Comparison of ENCODE assay signal across 8 cellular contexts in the genomic region with DNA sequence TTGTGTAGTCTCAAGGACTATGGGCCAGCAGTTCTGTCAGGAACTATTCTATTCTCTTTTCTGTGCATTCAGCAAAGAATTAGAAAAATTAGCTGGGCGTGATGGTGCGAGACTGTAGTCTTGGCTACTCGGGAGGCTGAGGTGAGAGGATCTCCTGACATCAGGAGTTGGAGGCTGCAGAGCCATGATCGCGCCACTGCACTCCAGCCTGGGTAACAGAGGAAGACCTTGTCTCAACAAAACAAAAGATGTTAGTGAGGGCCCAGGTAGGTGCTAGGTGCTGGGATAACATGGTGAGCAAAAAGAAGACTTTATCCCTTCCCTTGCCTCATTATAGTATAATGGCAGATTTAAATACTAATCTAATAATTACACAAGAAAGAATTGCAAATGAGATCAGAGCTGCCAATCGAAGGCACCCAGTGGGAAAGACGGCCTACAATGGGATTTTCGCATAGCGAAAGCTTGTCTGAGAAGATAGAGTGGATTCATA. TPM values are rescaled to one million over a fixed set of nuclear protein-coding genes. Genes with fewer than 3 reads are reported as not detected.
A peak's percentile ranks its signal among the peaks of the same experiment; 100 is the strongest.
DNase-seq lines count a peak whose midpoint lies in the region; ATAC-seq and TF ChIP-seq lines count a peak whose summit lies in the region.

No MANE protein-coding gene starts in this region.

- CTCF ChIA-PET in AG04450 (lab: Charles Lee) = interaction anchor here (0.7 to 2.7 kb wide), 4 partner anchors 8 to 31 kb away, joined by 3 to 14 read pairs (median 6); no protein-coding TSS in a partner anchor

- ATAC-seq in GM21381 (IDR thresholded peaks at IDR 0.05; ENCODE audit: unreplicated experiment) = peak; percentile 1
- ATAC-seq in stimulated activated naive B cell treated with anti-CD40 and anti-IgM and Interleukin-4, amounts not matched to agents 10 μg/mL and 1 μg/mL and 100 μg/mL, for 72 hours (replicated peaks) = peak in 1 of 2 donors; percentile 2

- H3K27ac Mint-ChIP-seq in stimulated activated naive B cell treated with anti-CD40 and anti-IgM and Interleukin-4, amounts not matched to agents 10 μg/mL and 1 μg/mL and 100 μg/mL, for 72 hours = peak overlapping the region; percentile 98

- H3K9me3 Mint-ChIP-seq in stimulated activated naive B cell treated with anti-CD40 and anti-IgM and Interleukin-4, amounts not matched to agents 10 μg/mL and 1 μg/mL and 100 μg/mL, for 72 hours = no peaks in the 10 kb centered on the region

- no peaks in the 10 kb centered on the region; the same call in 1 of the 2 replicates for H3K9me3 ChIP-seq in AG04450 (ENCODE audit: control insufficient read depth, insufficient read depth, low read length)
- no peaks in the 10 kb centered on the region for H3K9me3 ChIP-seq in right atrium auricular region

- H3K27ac ChIP-seq in AG04450 (ENCODE audit: low read depth, low read length) (no peak overlapping the region), VCaP (peak overlapping the region; percentile 83), right atrium auricular region (peak overlapping the region; percentile 73 to 83)

- TF ChIP-seq CTCF in AG04450 (IDR thresholded peaks at IDR 0.05; ENCODE audit: low read depth, low read length) (no peak), VCaP (conservative IDR thresholded peaks at IDR 0.05) (no peak), right atrium auricular region (IDR thresholded peaks at IDR 0.05) (no peak)

- H3K4me1 Mint-ChIP-seq in stimulated activated naive B cell treated with anti-CD40 and anti-IgM and Interleukin-4, amounts not matched to agents 10 μg/mL and 1 μg/mL and 100 μg/mL, for 72 hours = peaks cover 10 to 27% of the 10 kb centered on the region in 2 donors

- H3K4me1 ChIP-seq in right atrium auricular region = peaks cover 0 to 15% of the 10 kb centered on the region in 2 donors

- DNase-seq in AG04450 (ENCODE audit: low read depth, low spot score) (no peak), right atrium auricular region (ENCODE audit: low spot score) (no peak), GM03348 (ENCODE audit: low spot score) (no peak), islet precursor cell (no peak), NCI-H2227 treated with DMSO at 0.1 percent for 48 hours (lab: John Stamatoyannopoulos, UW) (no peak)
- DNase-seq in stimulated activated naive B cell treated with anti-CD40 and anti-IgM and Interleukin-4, amounts not matched to agents 10 μg/mL and 1 μg/mL and 100 μg/mL, for 72 hours = no peak

- peak overlapping the region; percentile 94 to 97 for H3K4me3 Mint-ChIP-seq in stimulated activated naive B cell treated with anti-CD40 and anti-IgM and Interleukin-4, amounts not matched to agents 10 μg/mL and 1 μg/mL and 100 μg/mL, for 72 hours

- no peaks in the 10 kb centered on the region for H3K27me3 Mint-ChIP-seq in stimulated activated naive B cell treated with anti-CD40 and anti-IgM and Interleukin-4, amounts not matched to agents 10 μg/mL and 1 μg/mL and 100 μg/mL, for 72 hours

- H3K4me3 ChIP-seq in AG04450 (ENCODE audit: low read depth, low read length) (peak overlapping the region; percentile 89), right atrium auricular region (peak overlapping the region; percentile 91 to 100)

- peaks cover 10 to 12% of the 10 kb centered on the region in 2 donors for H3K36me3 Mint-ChIP-seq in stimulated activated naive B cell treated with anti-CD40 and anti-IgM and Interleukin-4, amounts not matched to agents 10 μg/mL and 1 μg/mL and 100 μg/mL, for 72 hours

- H3K36me3 ChIP-seq in right atrium auricular region = peaks cover 3% of the 10 kb centered on the region

- POLR2A ChIA-PET in AG04450 (lab: Yijun Ruan, JAX) = interaction anchor here (1.8 kb wide), 1 partner anchor 64 kb away, joined by 4 read pairs; a partner anchor contains a TSS

- H3K27me3 ChIP-seq in AG04450 (ENCODE audit: control insufficient read depth, insufficient read depth, low read length) = no peaks in the 10 kb centered on the region
- no peaks in the 10 kb centered on the region for H3K27me3 ChIP-seq in right atrium auricular region

RNA-seq across cellular contexts. Expression of a gene that starts 0.4 kb away (rescaled TPM):
- polyA plus RNA-seq in AG04450 (2011; rRNA removed) = 39.4 and 59.1 TPM in 2 replicates
- polyA minus RNA-seq in AG04450 (2011; rRNA and poly(A)+ RNA removed) = 14.0 and 27.8 TPM in 2 replicates
- 10 to 100 TPM; 17.3 to 51.8 TPM for total RNA-seq in right atrium auricular region
